ENCODE assay signal across 17 cellular contexts in the genomic region with DNA sequence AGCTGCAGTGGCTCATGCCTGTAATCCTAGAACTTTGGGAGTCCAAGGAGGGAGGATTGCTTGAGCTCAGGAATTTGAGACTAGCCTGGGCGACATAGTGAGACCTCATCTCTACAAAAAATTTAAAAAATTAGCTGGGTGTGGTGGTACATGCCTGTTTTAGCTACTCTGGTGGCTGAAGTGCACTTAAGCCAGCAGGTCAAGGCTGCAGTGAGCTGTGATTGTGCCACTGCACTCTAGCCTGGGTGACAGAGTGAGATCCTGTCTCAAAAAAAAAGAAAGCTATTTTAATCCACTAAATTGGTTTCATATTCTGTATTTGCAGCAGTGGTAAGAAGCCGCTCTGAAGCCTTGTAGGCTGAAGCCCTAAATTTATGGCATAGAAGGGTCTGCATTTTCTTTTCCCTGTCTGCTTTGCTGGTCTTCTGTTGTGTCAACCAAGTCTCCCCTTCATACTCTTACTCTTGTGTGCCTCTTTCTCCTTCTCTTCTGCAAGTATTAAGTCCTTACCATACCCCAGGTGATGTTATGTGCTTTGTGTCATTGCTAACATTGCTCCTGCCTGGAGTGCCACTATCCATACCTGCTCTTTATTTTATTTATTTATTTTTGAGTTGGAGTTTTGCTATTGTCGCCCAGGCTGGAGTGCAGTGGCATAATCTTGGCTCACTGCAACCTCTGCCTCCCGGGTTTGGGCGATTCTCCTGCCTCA.
"Had no signal": no experiment of that assay in that cellular context is flagged by ENCODE, and none has a peak within 500 bp of the region (broad histone marks: within the 10 kb centered on the region; RNA-seq: fewer than 3 reads in every experiment).

No MANE protein-coding gene starts in this region.

- H3K36me3 ChIP-seq: colonic mucosa, right atrium auricular region, suprapubic skin, tibial nerve had no signal

- H3K9me3 Mint-ChIP-seq: endodermal cell, immature natural killer cell, nephron had no signal

- H3K4me1 Mint-ChIP-seq: nephron had no signal

- H3K27me3 ChIP-seq: colonic mucosa, foreskin keratinocyte, right atrium auricular region, suprapubic skin, tibial nerve had no signal

- ATAC-seq: foreskin keratinocyte; stimulated activated naive CD8-positive, alpha-beta T cell treated with anti-CD3 and anti-CD28 coated beads, Interleukin-15, Interleukin-2, amounts not matched to agents 100 U/mL and 50 U/mL, for 24 hours had no signal

- H3K9me3 ChIP-seq: colonic mucosa, left ventricle myocardium inferior, right atrium auricular region, suprapubic skin, tibial nerve had no signal

- H3K4me3 ChIP-seq: colonic mucosa, left ventricle myocardium inferior, right atrium auricular region, smooth muscle cell, suprapubic skin, tibial nerve had no signal

- H3K4me1 ChIP-seq: colonic mucosa, foreskin keratinocyte, left ventricle myocardium inferior, right atrium auricular region, suprapubic skin, tibial nerve had no signal

- H3K27ac ChIP-seq: colonic mucosa, foreskin keratinocyte, left ventricle myocardium inferior, right atrium auricular region, suprapubic skin, tibial nerve had no signal

- H3K36me3 Mint-ChIP-seq: immature natural killer cell had no signal

- DNase-seq: cerebellar nuclear complex; colonic mucosa; dermis blood vessel endothelial cell; endodermal cell; erythroblast; foreskin keratinocyte; immature natural killer cell; left ventricle myocardium inferior; mammary epithelial cell; occipital lobe; stimulated activated CD4-positive, alpha-beta T cell treated with anti-CD3 and anti-CD28 coated beads, Interleukin-2, amount 100 ng/mL, for 48 hours; stimulated activated naive CD8-positive, alpha-beta T cell treated with anti-CD3 and anti-CD28 coated beads, Interleukin-15, Interleukin-2, amounts not matched to agents 100 U/mL and 50 U/mL, for 24 hours had no signal

- H3K4me3 Mint-ChIP-seq: endodermal cell, immature natural killer cell, nephron had no signal
